Comparison of ENCODE assay signal across 4 cellular contexts in genomic region chr1:202703191-202703590, GRCh38. TPM values are rescaled to one million over a fixed set of nuclear protein-coding genes. Genes with fewer than 3 reads are reported as not detected.
"Had no signal": no experiment of that assay in that cellular context is flagged by ENCODE, and none has a peak within 500 bp of the region (broad histone marks: within the 10 kb centered on the region; RNA-seq: fewer than 3 reads in every experiment).

No MANE protein-coding gene starts in this region.

- H3K4me3 ChIP-seq: GM12878 had no signal

- ATAC-seq: GM12878 had no signal

- DNase-seq: GDM1, GF-D8 had no signal

RNA-seq across cellular contexts. Expression of gene SYT2, which starts 7.1 kb away (rescaled TPM):
- total RNA-seq: G401, GM12878 had no signal
